ENCODE assay signal across 1 cellular context in the genomic region with DNA sequence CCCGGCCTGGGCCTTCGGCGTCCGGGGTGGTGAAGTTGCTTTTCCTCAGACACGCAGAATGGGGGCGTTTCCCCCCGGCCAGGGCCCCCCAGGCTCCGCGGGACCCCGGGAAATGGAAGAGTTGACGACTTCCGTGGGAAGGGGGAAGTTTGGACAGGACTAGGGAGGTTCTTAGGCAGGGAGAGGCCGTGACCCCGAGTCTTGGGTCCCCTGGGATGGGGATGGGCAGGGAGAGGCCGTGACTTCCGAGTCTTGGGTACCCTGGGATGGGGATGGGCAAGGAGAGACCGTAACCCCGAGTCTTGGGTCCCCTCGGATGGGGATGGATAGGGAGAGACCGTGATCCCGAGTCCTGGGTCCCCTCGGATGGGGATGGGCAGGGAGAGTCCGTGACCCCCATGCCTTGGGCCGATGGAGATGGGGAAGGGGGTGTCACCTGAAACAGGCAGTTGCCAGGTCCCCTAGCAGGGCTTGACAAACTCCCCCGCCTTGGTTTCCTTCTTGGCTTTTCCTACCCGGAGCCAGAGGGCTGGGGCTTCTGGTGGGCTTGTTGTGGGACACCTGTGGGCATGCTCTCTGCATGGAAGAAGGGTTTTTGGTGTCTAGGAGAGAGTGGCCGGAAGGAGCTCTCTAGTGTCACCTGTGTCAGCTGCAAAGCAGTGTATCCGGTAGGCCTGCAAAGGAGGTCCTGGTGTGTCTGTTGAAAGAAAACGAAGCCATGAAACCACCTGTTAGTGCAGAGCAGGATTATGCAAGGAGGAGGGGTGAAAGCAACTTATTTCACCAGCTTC.
A peak's percentile ranks its signal among the peaks of the same experiment; 100 is the strongest.
TF ChIP-seq lines count a peak whose summit lies in the region.

No MANE protein-coding gene starts in this region.

TF ChIP-seq in GM12878, 131 proteins besides CTCF, POLR2A, EP300 and RAD21 (continued from another document and continues in another):
- TF ChIP-seq, protein P1, sequence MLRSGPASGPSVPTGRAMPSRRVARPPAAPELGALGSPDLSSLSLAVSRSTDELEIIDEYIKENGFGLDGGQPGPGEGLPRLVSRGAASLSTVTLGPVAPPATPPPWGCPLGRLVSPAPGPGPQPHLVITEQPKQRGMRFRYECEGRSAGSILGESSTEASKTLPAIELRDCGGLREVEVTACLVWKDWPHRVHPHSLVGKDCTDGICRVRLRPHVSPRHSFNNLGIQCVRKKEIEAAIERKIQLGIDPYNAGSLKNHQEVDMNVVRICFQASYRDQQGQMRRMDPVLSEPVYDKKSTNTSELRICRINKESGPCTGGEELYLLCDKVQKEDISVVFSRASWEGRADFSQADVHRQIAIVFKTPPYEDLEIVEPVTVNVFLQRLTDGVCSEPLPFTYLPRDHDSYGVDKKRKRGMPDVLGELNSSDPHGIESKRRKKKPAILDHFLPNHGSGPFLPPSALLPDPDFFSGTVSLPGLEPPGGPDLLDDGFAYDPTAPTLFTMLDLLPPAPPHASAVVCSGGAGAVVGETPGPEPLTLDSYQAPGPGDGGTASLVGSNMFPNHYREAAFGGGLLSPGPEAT (IDR thresholded peaks at IDR 0.05; ENCODE audit: low read depth) = no peak
- TF ChIP-seq MXI1 (IDR thresholded peaks at IDR 0.05; ENCODE audit: low read depth, low read length) (peak; percentile 68; the same call in 1 of the 2 replicates), POLR2AphosphoS5 (IDR thresholded peaks at IDR 0.05; ENCODE audit: low read length) (0 out of 2 replicates have a peak, but pooled peaks have one; percentile 41), HDAC6 (IDR thresholded peaks at IDR 0.05; ENCODE audit: unreplicated experiment) (no peak), RAD51 (IDR thresholded peaks at IDR 0.05) (peak; percentile 32; the same call in 1 of the 2 replicates), HDGF (IDR thresholded peaks at IDR 0.05) (no peak), SUPT20H (IDR thresholded peaks at IDR 0.05; ENCODE audit: borderline replicate concordance, control insufficient read depth, low read depth, low read length) (no peak), BHLHE40 (IDR thresholded peaks at IDR 0.05; ENCODE audit: borderline replicate concordance in 1 of 2, low read depth in 2 of 2, low read length in 1 of 2) (no peak; a peak in 1 of 4 replicates), HCFC1 (IDR thresholded peaks at IDR 0.05; ENCODE audit: low read length) (peak; percentile 25; the same call in 1 of the 2 replicates), KAT2A (conservative IDR thresholded peaks at IDR 0.05; ENCODE audit: control insufficient read depth, low read depth, low read length) (no peak), GABPA (IDR thresholded peaks at IDR 0.05; ENCODE audit: low read depth) (peak; percentile 89), TAF1 (IDR thresholded peaks at IDR 0.05; ENCODE audit: borderline replicate concordance, low read depth, low read length) (peak; percentile 44; the same call in 1 of the 2 replicates), KDM1A (IDR thresholded peaks at IDR 0.05; ENCODE audit: borderline replicate concordance) (no peak), KLF5 (IDR thresholded peaks at IDR 0.05; ENCODE audit: partially characterized antibody) (no peak), TCF12 (IDR thresholded peaks at IDR 0.05; ENCODE audit: low read depth, low read length) (peak; percentile 71; the same call in 1 of the 2 replicates), SP1 (IDR thresholded peaks at IDR 0.05; ENCODE audit: low read depth, low read length) (no peak), HDAC2 (IDR thresholded peaks at IDR 0.05) (no peak), SIX5 (IDR thresholded peaks at IDR 0.05; ENCODE audit: low read depth, low read length, severe bottlenecking) (peak; percentile 22), YY1 (IDR thresholded peaks at IDR 0.05; ENCODE audit: low read depth, low read length) (peak; percentile 55; the same call in 1 of the 2 replicates), CEBPB (IDR thresholded peaks at IDR 0.05; ENCODE audit: borderline replicate concordance in 1 of 2, low read depth in 2 of 2, low read length in 2 of 2) (0 out of 4 replicates have a peak, but pooled peaks of 1 of the 2 experiments have one; percentile 26), MTA2 (IDR thresholded peaks at IDR 0.05; ENCODE audit: low read depth) (peak; percentile 18; the same call in 1 of the 2 replicates), ZNF384 (IDR thresholded peaks at IDR 0.05; ENCODE audit: borderline replicate concordance, low read depth, low read length) (no peak), RCOR1 (conservative IDR thresholded peaks at IDR 0.05; ENCODE audit: low read depth, low read length) (no peak), IKZF2 (IDR thresholded peaks at IDR 0.05) (peak in 1 of 2 experiments; percentile 23; a peak in 1 of 4 replicates), TCF7 (IDR thresholded peaks at IDR 0.05; ENCODE audit: borderline replicate concordance) (no peak)
- TF ChIP-seq, protein P2, sequence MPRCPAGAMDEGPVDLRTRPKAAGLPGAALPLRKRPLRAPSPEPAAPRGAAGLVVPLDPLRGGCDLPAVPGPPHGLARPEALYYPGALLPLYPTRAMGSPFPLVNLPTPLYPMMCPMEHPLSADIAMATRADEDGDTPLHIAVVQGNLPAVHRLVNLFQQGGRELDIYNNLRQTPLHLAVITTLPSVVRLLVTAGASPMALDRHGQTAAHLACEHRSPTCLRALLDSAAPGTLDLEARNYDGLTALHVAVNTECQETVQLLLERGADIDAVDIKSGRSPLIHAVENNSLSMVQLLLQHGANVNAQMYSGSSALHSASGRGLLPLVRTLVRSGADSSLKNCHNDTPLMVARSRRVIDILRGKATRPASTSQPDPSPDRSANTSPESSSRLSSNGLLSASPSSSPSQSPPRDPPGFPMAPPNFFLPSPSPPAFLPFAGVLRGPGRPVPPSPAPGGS (IDR thresholded peaks at IDR 0.05; ENCODE audit: borderline replicate concordance, insufficient read depth, low read depth, low read length, poor library complexity, severe bottlenecking) = no peak
- TF ChIP-seq, protein P3, sequence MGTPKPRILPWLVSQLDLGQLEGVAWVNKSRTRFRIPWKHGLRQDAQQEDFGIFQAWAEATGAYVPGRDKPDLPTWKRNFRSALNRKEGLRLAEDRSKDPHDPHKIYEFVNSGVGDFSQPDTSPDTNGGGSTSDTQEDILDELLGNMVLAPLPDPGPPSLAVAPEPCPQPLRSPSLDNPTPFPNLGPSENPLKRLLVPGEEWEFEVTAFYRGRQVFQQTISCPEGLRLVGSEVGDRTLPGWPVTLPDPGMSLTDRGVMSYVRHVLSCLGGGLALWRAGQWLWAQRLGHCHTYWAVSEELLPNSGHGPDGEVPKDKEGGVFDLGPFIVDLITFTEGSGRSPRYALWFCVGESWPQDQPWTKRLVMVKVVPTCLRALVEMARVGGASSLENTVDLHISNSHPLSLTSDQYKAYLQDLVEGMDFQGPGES (IDR thresholded peaks at IDR 0.05) = no peak
- TF ChIP-seq, protein P4, sequence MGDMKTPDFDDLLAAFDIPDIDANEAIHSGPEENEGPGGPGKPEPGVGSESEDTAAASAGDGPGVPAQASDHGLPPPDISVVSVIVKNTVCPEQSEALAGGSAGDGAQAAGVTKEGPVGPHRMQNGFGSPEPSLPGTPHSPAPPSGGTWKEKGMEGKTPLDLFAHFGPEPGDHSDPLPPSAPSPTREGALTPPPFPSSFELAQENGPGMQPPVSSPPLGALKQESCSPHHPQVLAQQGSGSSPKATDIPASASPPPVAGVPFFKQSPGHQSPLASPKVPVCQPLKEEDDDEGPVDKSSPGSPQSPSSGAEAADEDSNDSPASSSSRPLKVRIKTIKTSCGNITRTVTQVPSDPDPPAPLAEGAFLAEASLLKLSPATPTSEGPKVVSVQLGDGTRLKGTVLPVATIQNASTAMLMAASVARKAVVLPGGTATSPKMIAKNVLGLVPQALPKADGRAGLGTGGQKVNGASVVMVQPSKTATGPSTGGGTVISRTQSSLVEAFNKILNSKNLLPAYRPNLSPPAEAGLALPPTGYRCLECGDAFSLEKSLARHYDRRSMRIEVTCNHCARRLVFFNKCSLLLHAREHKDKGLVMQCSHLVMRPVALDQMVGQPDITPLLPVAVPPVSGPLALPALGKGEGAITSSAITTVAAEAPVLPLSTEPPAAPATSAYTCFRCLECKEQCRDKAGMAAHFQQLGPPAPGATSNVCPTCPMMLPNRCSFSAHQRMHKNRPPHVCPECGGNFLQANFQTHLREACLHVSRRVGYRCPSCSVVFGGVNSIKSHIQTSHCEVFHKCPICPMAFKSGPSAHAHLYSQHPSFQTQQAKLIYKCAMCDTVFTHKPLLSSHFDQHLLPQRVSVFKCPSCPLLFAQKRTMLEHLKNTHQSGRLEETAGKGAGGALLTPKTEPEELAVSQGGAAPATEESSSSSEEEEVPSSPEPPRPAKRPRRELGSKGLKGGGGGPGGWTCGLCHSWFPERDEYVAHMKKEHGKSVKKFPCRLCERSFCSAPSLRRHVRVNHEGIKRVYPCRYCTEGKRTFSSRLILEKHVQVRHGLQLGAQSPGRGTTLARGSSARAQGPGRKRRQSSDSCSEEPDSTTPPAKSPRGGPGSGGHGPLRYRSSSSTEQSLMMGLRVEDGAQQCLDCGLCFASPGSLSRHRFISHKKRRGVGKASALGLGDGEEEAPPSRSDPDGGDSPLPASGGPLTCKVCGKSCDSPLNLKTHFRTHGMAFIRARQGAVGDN (IDR thresholded peaks at IDR 0.05) = peak; percentile 13; the same call in 1 of the 2 replicates
- TF ChIP-seq, protein P5, sequence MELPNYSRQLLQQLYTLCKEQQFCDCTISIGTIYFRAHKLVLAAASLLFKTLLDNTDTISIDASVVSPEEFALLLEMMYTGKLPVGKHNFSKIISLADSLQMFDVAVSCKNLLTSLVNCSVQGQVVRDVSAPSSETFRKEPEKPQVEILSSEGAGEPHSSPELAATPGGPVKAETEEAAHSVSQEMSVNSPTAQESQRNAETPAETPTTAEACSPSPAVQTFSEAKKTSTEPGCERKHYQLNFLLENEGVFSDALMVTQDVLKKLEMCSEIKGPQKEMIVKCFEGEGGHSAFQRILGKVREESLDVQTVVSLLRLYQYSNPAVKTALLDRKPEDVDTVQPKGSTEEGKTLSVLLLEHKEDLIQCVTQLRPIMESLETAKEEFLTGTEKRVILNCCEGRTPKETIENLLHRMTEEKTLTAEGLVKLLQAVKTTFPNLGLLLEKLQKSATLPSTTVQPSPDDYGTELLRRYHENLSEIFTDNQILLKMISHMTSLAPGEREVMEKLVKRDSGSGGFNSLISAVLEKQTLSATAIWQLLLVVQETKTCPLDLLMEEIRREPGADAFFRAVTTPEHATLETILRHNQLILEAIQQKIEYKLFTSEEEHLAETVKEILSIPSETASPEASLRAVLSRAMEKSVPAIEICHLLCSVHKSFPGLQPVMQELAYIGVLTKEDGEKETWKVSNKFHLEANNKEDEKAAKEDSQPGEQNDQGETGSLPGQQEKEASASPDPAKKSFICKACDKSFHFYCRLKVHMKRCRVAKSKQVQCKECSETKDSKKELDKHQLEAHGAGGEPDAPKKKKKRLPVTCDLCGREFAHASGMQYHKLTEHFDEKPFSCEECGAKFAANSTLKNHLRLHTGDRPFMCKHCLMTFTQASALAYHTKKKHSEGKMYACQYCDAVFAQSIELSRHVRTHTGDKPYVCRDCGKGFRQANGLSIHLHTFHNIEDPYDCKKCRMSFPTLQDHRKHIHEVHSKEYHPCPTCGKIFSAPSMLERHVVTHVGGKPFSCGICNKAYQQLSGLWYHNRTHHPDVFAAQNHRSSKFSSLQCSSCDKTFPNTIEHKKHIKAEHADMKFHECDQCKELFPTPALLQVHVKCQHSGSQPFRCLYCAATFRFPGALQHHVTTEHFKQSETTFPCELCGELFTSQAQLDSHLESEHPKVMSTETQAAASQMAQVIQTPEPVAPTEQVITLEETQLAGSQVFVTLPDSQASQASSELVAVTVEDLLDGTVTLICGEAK (IDR thresholded peaks at IDR 0.05; ENCODE audit: borderline replicate concordance) = peak; percentile 85
- TF ChIP-seq, protein P6, sequence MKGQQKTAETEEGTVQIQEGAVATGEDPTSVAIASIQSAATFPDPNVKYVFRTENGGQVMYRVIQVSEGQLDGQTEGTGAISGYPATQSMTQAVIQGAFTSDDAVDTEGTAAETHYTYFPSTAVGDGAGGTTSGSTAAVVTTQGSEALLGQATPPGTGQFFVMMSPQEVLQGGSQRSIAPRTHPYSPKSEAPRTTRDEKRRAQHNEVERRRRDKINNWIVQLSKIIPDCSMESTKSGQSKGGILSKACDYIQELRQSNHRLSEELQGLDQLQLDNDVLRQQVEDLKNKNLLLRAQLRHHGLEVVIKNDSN (IDR thresholded peaks at IDR 0.05; ENCODE audit: borderline replicate concordance, extremely low read length, insufficient read depth, low read depth, low read length) = no peak
- TF ChIP-seq, protein P7, sequence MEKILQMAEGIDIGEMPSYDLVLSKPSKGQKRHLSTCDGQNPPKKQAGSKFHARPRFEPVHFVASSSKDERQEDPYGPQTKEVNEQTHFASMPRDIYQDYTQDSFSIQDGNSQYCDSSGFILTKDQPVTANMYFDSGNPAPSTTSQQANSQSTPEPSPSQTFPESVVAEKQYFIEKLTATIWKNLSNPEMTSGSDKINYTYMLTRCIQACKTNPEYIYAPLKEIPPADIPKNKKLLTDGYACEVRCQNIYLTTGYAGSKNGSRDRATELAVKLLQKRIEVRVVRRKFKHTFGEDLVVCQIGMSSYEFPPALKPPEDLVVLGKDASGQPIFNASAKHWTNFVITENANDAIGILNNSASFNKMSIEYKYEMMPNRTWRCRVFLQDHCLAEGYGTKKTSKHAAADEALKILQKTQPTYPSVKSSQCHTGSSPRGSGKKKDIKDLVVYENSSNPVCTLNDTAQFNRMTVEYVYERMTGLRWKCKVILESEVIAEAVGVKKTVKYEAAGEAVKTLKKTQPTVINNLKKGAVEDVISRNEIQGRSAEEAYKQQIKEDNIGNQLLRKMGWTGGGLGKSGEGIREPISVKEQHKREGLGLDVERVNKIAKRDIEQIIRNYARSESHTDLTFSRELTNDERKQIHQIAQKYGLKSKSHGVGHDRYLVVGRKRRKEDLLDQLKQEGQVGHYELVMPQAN (conservative IDR thresholded peaks at IDR 0.05) = peak; percentile 40; the same call in 1 of the 2 replicates
- TF ChIP-seq, protein P8, sequence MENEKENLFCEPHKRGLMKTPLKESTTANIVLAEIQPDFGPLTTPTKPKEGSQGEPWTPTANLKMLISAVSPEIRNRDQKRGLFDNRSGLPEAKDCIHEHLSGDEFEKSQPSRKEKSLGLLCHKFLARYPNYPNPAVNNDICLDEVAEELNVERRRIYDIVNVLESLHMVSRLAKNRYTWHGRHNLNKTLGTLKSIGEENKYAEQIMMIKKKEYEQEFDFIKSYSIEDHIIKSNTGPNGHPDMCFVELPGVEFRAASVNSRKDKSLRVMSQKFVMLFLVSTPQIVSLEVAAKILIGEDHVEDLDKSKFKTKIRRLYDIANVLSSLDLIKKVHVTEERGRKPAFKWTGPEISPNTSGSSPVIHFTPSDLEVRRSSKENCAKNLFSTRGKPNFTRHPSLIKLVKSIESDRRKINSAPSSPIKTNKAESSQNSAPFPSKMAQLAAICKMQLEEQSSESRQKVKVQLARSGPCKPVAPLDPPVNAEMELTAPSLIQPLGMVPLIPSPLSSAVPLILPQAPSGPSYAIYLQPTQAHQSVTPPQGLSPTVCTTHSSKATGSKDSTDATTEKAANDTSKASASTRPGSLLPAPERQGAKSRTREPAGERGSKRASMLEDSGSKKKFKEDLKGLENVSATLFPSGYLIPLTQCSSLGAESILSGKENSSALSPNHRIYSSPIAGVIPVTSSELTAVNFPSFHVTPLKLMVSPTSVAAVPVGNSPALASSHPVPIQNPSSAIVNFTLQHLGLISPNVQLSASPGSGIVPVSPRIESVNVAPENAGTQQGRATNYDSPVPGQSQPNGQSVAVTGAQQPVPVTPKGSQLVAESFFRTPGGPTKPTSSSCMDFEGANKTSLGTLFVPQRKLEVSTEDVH (IDR thresholded peaks at IDR 0.05; ENCODE audit: low read depth, partially characterized antibody) = peak; percentile 30
- TF ChIP-seq, protein P9, sequence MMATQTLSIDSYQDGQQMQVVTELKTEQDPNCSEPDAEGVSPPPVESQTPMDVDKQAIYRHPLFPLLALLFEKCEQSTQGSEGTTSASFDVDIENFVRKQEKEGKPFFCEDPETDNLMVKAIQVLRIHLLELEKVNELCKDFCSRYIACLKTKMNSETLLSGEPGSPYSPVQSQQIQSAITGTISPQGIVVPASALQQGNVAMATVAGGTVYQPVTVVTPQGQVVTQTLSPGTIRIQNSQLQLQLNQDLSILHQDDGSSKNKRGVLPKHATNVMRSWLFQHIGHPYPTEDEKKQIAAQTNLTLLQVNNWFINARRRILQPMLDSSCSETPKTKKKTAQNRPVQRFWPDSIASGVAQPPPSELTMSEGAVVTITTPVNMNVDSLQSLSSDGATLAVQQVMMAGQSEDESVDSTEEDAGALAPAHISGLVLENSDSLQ (IDR thresholded peaks at IDR 0.05) = 0 out of 2 replicates have a peak, but pooled peaks have one; percentile 24
